In genomic region chr2:216661051-216661450, GRCh38 we compare ENCODE assay signal across 24 cellular contexts. TPM values are rescaled to one million over a fixed set of nuclear protein-coding genes. Genes with fewer than 3 reads are reported as not detected.
DNase-seq lines count a peak whose midpoint lies in the region; ATAC-seq, FAIRE-seq and TF ChIP-seq lines count a peak whose summit lies in the region.
"Had no signal": no experiment of that assay in that cellular context is flagged by ENCODE, and none has a peak within 500 bp of the region (broad histone marks: within the 10 kb centered on the region; RNA-seq: fewer than 3 reads in every experiment).

No MANE protein-coding gene starts in this region.

- POLR2A ChIA-PET in HEK293 (lab: Yijun Ruan, JAX): no interaction called here
- POLR2A ChIA-PET in WTC11 (lab: Charles Lee): interaction anchor here (0.8 to 1.3 kb wide), 2 partner anchors 8 to 152 kb away, joined by 3 to 5 read pairs; no protein-coding TSS in a partner anchor
- POLR2A ChIA-PET in K562 (lab: Yijun Ruan, JAX): interaction anchor here (0.6 kb wide), 1 partner anchor 237 kb away, joined by 3 read pairs; no protein-coding TSS in a partner anchor

- TF ChIP-seq POLR2A in K562 (conservative IDR thresholded peaks at IDR 0.05) (no peak), gastroesophageal sphincter (IDR thresholded peaks at IDR 0.05) (no peak)

- TF ChIP-seq RAD21 in K562 (CRISPR knock-in tag; conservative IDR thresholded peaks at IDR 0.05 in 1 of 2, IDR thresholded peaks at IDR 0.05 in 1 of 2): no peak

- peaks cover 3 to 55% of the 10 kb centered on the region in 2 experiments; a peak in 4 of 5 replicates for H3K27me3 ChIP-seq in K562 (ENCODE audit: control insufficient read depth in 2 of 2, insufficient read depth in 2 of 2, low read length in 2 of 2)
- H3K27me3 ChIP-seq in gastroesophageal sphincter: no peaks in the 10 kb centered on the region
- H3K27me3 ChIP-seq in upper lobe of right lung: no peaks in the 10 kb centered on the region
- H3K27me3 ChIP-seq: BE2C had no signal

- no peaks in the 10 kb centered on the region for H3K9me1 ChIP-seq in K562 (ENCODE audit: control insufficient read depth, insufficient read depth, low read length)

- H3K4me3 ChIP-seq in HEK293 (ENCODE audit: low read depth, low read length) (no peak overlapping the region), K562 (no peak overlapping the region), gastroesophageal sphincter (no peak overlapping the region), upper lobe of right lung (no peak overlapping the region)
- H3K4me3 ChIP-seq: A549; BLaER1 treated with 17β-estradiol and CSF1 and Interleukin-3, amounts not matched to agents 10 nM and 100 nM; HAP-1 had no signal

- no peak for TF ChIP-seq CTCF in HEK293 (tag by site-specific recombination; IDR thresholded peaks at IDR 0.05)
- no peak for TF ChIP-seq CTCF in WTC11 (IDR thresholded peaks at IDR 0.05)
- TF ChIP-seq CTCF in K562 (IDR thresholded peaks at IDR 0.05 in 2 of 3, conservative IDR thresholded peaks at IDR 0.05 in 1 of 3; ENCODE audit: insufficient read depth in 2 of 3, low read depth in 1 of 3, low read length in 3 of 3): no peak
- TF ChIP-seq CTCF in gastroesophageal sphincter (IDR thresholded peaks at IDR 0.05): no peak
- no peak for TF ChIP-seq CTCF in upper lobe of right lung (IDR thresholded peaks at IDR 0.05)

- H3K36me3 ChIP-seq in HEK293 (ENCODE audit: control insufficient read depth in 2 of 2, insufficient read depth in 1 of 2, low read length in 2 of 2) (no peaks in the 10 kb centered on the region), K562 (ENCODE audit: control insufficient read depth, insufficient read depth, low read length) (no peaks in the 10 kb centered on the region), gastroesophageal sphincter (peaks cover 0 to 40% of the 10 kb centered on the region in 2 donors), upper lobe of right lung (no peaks in the 10 kb centered on the region)

- ATAC-seq in WTC11: no peak
- no peak for ATAC-seq in K562
- ATAC-seq in gastroesophageal sphincter: no peak
- no peak for ATAC-seq in GM21528 (IDR thresholded peaks at IDR 0.05; ENCODE audit: low FRiP score, unreplicated experiment)
- ATAC-seq in upper lobe of right lung: no peak

- CTCF ChIA-PET in HEK293 (lab: Yijun Ruan, JAX): interaction anchor here (0.7 to 13.3 kb wide), 3 partner anchors 10 to 140 kb away, joined by 3 to 376 read pairs (median 3); no protein-coding TSS in a partner anchor
- CTCF ChIA-PET in WTC11 (lab: Charles Lee): interaction anchor here (2.7 to 9.4 kb wide), 2 partner anchors 141 to 143 kb away, joined by 13 to 244 read pairs; no protein-coding TSS in a partner anchor
- CTCF ChIA-PET in K562 (lab: Yijun Ruan, JAX; ENCODE audit: low intra/inter-chr PET ratio): interaction anchor here (1.9 kb wide), 1 partner anchor 144 kb away, joined by 10 read pairs; no protein-coding TSS in a partner anchor

- H3K27me3 Mint-ChIP-seq in WTC11 (ENCODE audit: low read depth): no peaks in the 10 kb centered on the region

- FAIRE-seq in K562 (lab: Jason Lieb, UNC): no peak
- FAIRE-seq: A549, GM12891, GM18507, H54 had no signal

- H3K36me3 Mint-ChIP-seq in WTC11: peaks cover 63% of the 10 kb centered on the region
- H3K36me3 Mint-ChIP-seq: CD14-positive monocyte; CD8-positive, alpha-beta memory T cell had no signal

- no peak overlapping the region for H3K4me3 Mint-ChIP-seq in WTC11
- H3K4me3 Mint-ChIP-seq: CD14-positive monocyte; CD4-positive, alpha-beta T cell; CD8-positive, alpha-beta memory T cell had no signal

- no peaks in the 10 kb centered on the region for H3K9me3 Mint-ChIP-seq in WTC11
- H3K9me3 Mint-ChIP-seq: CD14-positive monocyte; CD4-positive, alpha-beta T cell; CD8-positive, alpha-beta memory T cell had no signal

- intact Hi-C loops in K562 (cut with micrococcal nuclease): no loop called here
- intact Hi-C loops in upper lobe of right lung (cut with DNase I): no loop called here

- H3K27ac Mint-ChIP-seq in WTC11: no peak overlapping the region
- H3K27ac Mint-ChIP-seq: CD4-positive, alpha-beta T cell; CD8-positive, alpha-beta memory T cell had no signal

- H3K4me1 Mint-ChIP-seq in WTC11: peaks cover 61% of the 10 kb centered on the region
- H3K4me1 Mint-ChIP-seq: CD14-positive monocyte; CD8-positive, alpha-beta memory T cell had no signal

- 41% methylated on average over 5 of the region's 5 CpGs for WGBS in K562 (ENCODE audit: insufficient coverage, low coverage, missing lambda C conversion rate)
- no CpG with 5 or more reads among the region's 5 CpGs for WGBS in gastroesophageal sphincter (ENCODE audit: low coverage in 1 of 2), 2 donors

- in situ Hi-C loops in K562 (cut with MboI): loop anchor here (10.0 to 25.0 kb wide), 2 partner anchors 449 to 626 kb away; no protein-coding TSS in a partner anchor

- H3K4me2 ChIP-seq in K562 (ENCODE audit: insufficient read depth, low read length): no peak overlapping the region
- H3K4me2 ChIP-seq: A549 had no signal

- H3K9me3 ChIP-seq in HEK293 (ENCODE audit: control insufficient read depth, insufficient read depth, low read depth, low read length): no peaks in the 10 kb centered on the region
- no peaks in the 10 kb centered on the region for H3K9me3 ChIP-seq in K562 (replicated peaks; ENCODE audit: control insufficient read depth, insufficient read depth, low read depth, low read length)
- no peaks in the 10 kb centered on the region for H3K9me3 ChIP-seq in gastroesophageal sphincter
- H3K9me3 ChIP-seq in upper lobe of right lung: no peaks in the 10 kb centered on the region
- H3K9me3 ChIP-seq: A549; BE2C; BLaER1 treated with 17β-estradiol and CSF1 and Interleukin-3, amounts not matched to agents 10 nM and 100 nM; HAP-1 had no signal

- H3K4me1 ChIP-seq in HEK293 (ENCODE audit: control insufficient read depth, insufficient read depth, low read length): no peaks in the 10 kb centered on the region
- peaks cover 10 to 12% of the 10 kb centered on the region in 2 experiments; a peak in 4 of 5 replicates for H3K4me1 ChIP-seq in K562 (replicated peaks in 1 of 2; ENCODE audit: control insufficient read depth in 2 of 2, insufficient read depth in 2 of 2, low read length in 2 of 2)
- H3K4me1 ChIP-seq in gastroesophageal sphincter: peaks cover 6 to 54% (median 22%) of the 10 kb centered on the region in 3 donors
- H3K4me1 ChIP-seq in upper lobe of right lung: peaks cover 6% of the 10 kb centered on the region
- H3K4me1 ChIP-seq: A549, HAP-1 had no signal

- H3K27ac ChIP-seq in HEK293 (ENCODE audit: extremely low read depth, low read depth, low read length) (no peak overlapping the region), K562 (ENCODE audit: extremely low read depth, low read depth, low read length) (no peak overlapping the region), gastroesophageal sphincter (peak overlapping the region in 3 of 4 donors; percentile 26 to 32 (median 27)), upper lobe of right lung (no peak overlapping the region)
- H3K27ac ChIP-seq: A549; BLaER1 treated with 17β-estradiol and CSF1 and Interleukin-3, amounts not matched to agents 10 nM and 100 nM had no signal

- no peak overlapping the region for H2AFZ ChIP-seq in K562 (ENCODE audit: low read depth, low read length)

- no peaks in the 10 kb centered on the region for H3K79me2 ChIP-seq in K562 (ENCODE audit: control insufficient read depth, insufficient read depth, low read length)

- no peak overlapping the region for H3K9ac ChIP-seq in K562 (ENCODE audit: insufficient read depth in 1 of 2, low read depth in 2 of 2, low read length in 2 of 2)
- H3K9ac ChIP-seq: BLaER1 treated with 17β-estradiol and CSF1 and Interleukin-3, amounts not matched to agents 10 nM and 100 nM had no signal

- no peak for TF ChIP-seq EP300 in K562 (IDR thresholded peaks at IDR 0.05; ENCODE audit: low read length)
- no peak for TF ChIP-seq EP300 in gastroesophageal sphincter (IDR thresholded peaks at IDR 0.05)

- DNase-seq in WTC11 (ENCODE audit: low spot score) (no peak), K562 (ENCODE audit: extremely low read depth in 1 of 4, low spot score in 3 of 4) (no peak), upper lobe of right lung (no peak)
- DNase-seq in activated CD8-positive, alpha-beta memory T cell treated with anti-CD3 and anti-CD28 coated beads, Interleukin-2, amount 50 U/mL, for 48 hours: no peak
- DNase-seq: ACHN; AML-193; CD4-positive, alpha-beta T cell; COR-L47; DMS53; DMS79 treated with DMSO at 0.1 percent for 48 hours; GF-D8; GOT3 had no signal

- no TSS peak for BruUV-seq in K562 (replicated peaks; lab: Mats Ljungman, UMichigan)

- no peaks in the 10 kb centered on the region; the same call in 1 of the 2 replicates for H4K20me1 ChIP-seq in K562 (replicated peaks; ENCODE audit: control insufficient read depth, insufficient read depth, low read length)

RNA-seq across cellular contexts. Expression of gene IGFBP2, which starts 27.8 kb away (rescaled TPM):
- total RNA-seq in WTC11 (2021): 514 to 873 TPM (median 854 TPM) in 3 replicates
- total RNA-seq in K562 (2011; cell fraction: chromatin; rRNA removed; ENCODE audit: low replicate concordance): not detected in 2 replicates
- not detected in 2 replicates for total RNA-seq in K562 (2011; cell fraction: nucleolus; rRNA removed)
- not detected in 2 replicates for total RNA-seq in K562 (2011; cell fraction: nucleoplasm; rRNA removed)
- total RNA-seq in K562 (2014; rRNA removed): not detected in 2 replicates
- total RNA-seq in K562 (2014; rRNA removed; fragmentation: Illumina TruSeq; extraction: Trizol): not detected in 2 replicates
- total RNA-seq in K562 (2015; rRNA removed; fragmentation: Illumina TruSeq; extraction: Trizol): 0.23 TPM in 1 of 2 replicates, not detected in the other
- 0.85 and 0.93 TPM in 2 replicates for total RNA-seq in K562 (2021)
- polyA plus RNA-seq in K562 (2011; rRNA removed): not detected in 2 replicates
- 0.06 and 0.31 TPM in 2 replicates for polyA plus RNA-seq in K562 (2011; cell fraction: cytosol; rRNA removed)
- polyA plus RNA-seq in K562 (2011; cell fraction: nucleus; rRNA removed): not detected in 2 replicates
- polyA plus RNA-seq in K562 (2012): 0.29 and 0.76 TPM in 2 replicates
- not detected in 2 replicates for polyA plus RNA-seq in K562 (2014; fragmentation: Illumina TruSeq; extraction: Trizol)
- not detected for polyA plus RNA-seq in K562 (2014; fragmentation: Nextera tagmentation; extraction: Ambion mirVana)
- polyA plus RNA-seq in K562 (2014; rRNA removed): not detected in 2 replicates
- polyA minus RNA-seq in K562 (2011; rRNA and poly(A)+ RNA removed): not detected in 2 replicates
- polyA minus RNA-seq in K562 (2011; cell fraction: cytosol; rRNA and poly(A)+ RNA removed): not detected in 2 replicates
- not detected in 2 replicates for polyA minus RNA-seq in K562 (2011; cell fraction: nucleus; rRNA and poly(A)+ RNA removed)
- 100 to 1,000 TPM; 137 to 449 (median 301) TPM for total RNA-seq in gastroesophageal sphincter
- total RNA-seq in upper lobe of right lung: 46.1 TPM
- total RNA-seq: CD4-positive, alpha-beta T cell had no signal
- polyA plus RNA-seq: CD14-positive monocyte had no signal

RNA-seq across cellular contexts. Expression of gene IGFBP5, which starts 34.3 kb away (rescaled TPM):
- 5.3 to 12.5 TPM (median 6.4 TPM) in 3 replicates for total RNA-seq in WTC11 (2021)
- total RNA-seq in K562 (2011; cell fraction: chromatin; rRNA removed; ENCODE audit: low replicate concordance): 0.05 TPM in 1 of 2 replicates, not detected in the other
- 0.17 TPM in 1 of 2 replicates, not detected in the other for total RNA-seq in K562 (2011; cell fraction: nucleolus; rRNA removed)
- 0.29 TPM in 1 of 2 replicates, not detected in the other for total RNA-seq in K562 (2011; cell fraction: nucleoplasm; rRNA removed)
- not detected in 2 replicates for total RNA-seq in K562 (2014; rRNA removed)
- not detected in 2 replicates for total RNA-seq in K562 (2014; rRNA removed; fragmentation: Illumina TruSeq; extraction: Trizol)
- not detected in 2 replicates for total RNA-seq in K562 (2015; rRNA removed; fragmentation: Illumina TruSeq; extraction: Trizol)
- total RNA-seq in K562 (2021): 1.9 and 2.5 TPM in 2 replicates
- 0.01 and 0.05 TPM in 2 replicates for polyA plus RNA-seq in K562 (2011; rRNA removed)
- polyA plus RNA-seq in K562 (2011; cell fraction: cytosol; rRNA removed): under 0.01 and 0.28 TPM in 2 replicates
- 0.01 and 0.40 TPM in 2 replicates for polyA plus RNA-seq in K562 (2011; cell fraction: nucleus; rRNA removed)
- polyA plus RNA-seq in K562 (2012): 0.04 and 0.08 TPM in 2 replicates
- polyA plus RNA-seq in K562 (2014; fragmentation: Illumina TruSeq; extraction: Trizol): not detected in 2 replicates
- polyA plus RNA-seq in K562 (2014; fragmentation: Nextera tagmentation; extraction: Ambion mirVana): not detected
- polyA plus RNA-seq in K562 (2014; rRNA removed): 0.03 and 0.49 TPM in 2 replicates
- 0.03 and 0.04 TPM in 2 replicates for polyA minus RNA-seq in K562 (2011; rRNA and poly(A)+ RNA removed)
- polyA minus RNA-seq in K562 (2011; cell fraction: cytosol; rRNA and poly(A)+ RNA removed): not detected in 2 replicates
- under 0.01 TPM in 1 of 2 replicates, not detected in the other for polyA minus RNA-seq in K562 (2011; cell fraction: nucleus; rRNA and poly(A)+ RNA removed)
- 1,000 to 10,000 TPM in 1 of 4 donors, 100 to 1,000 TPM in 3; 313 to 1,402 (median 682) TPM for total RNA-seq in gastroesophageal sphincter
- 169 TPM for total RNA-seq in upper lobe of right lung
- total RNA-seq: CD4-positive, alpha-beta T cell; CD8-positive, alpha-beta memory T cell had no signal
- polyA plus RNA-seq: CD14-positive monocyte; CD8-positive, alpha-beta memory T cell had no signal

Comparison
In these comparisons a context has a peak if more than half of its experiments do, and no peak if none do; other contexts are left out.
1. H3K27ac ChIP-seq: peak in gastroesophageal sphincter (3 of 4); none in HEK293 (single experiment), K562 (single experiment) and upper lobe of right lung (single experiment).
2. RNA of gene IGFBP2, which starts 27.8 kb away (total RNA-seq): 514 to 873 TPM in WTC11, 137 to 449 TPM in gastroesophageal sphincter and 46.1 TPM in upper lobe of right lung (single experiment); 0.23 to 0.93 TPM in K562; every median in the first group is over 10 times any median in the second.
3. RNA of gene IGFBP5, which starts 34.3 kb away (total RNA-seq): 313 to 1,402 TPM in gastroesophageal sphincter and 169 TPM in upper lobe of right lung (single experiment); 5.3 to 12.5 TPM in WTC11 and 0.05 to 2.5 TPM in K562; every median in the first group is over 10 times any median in the second.
4. Of the 44 proteins assayed by ChIP-seq in both K562 and HEK293: peak only in K562: none; only in HEK293: none; in both: ZNF121; in neither: 43.